Comparison of ENCODE assay signal across 1 cellular context in the genomic region with DNA sequence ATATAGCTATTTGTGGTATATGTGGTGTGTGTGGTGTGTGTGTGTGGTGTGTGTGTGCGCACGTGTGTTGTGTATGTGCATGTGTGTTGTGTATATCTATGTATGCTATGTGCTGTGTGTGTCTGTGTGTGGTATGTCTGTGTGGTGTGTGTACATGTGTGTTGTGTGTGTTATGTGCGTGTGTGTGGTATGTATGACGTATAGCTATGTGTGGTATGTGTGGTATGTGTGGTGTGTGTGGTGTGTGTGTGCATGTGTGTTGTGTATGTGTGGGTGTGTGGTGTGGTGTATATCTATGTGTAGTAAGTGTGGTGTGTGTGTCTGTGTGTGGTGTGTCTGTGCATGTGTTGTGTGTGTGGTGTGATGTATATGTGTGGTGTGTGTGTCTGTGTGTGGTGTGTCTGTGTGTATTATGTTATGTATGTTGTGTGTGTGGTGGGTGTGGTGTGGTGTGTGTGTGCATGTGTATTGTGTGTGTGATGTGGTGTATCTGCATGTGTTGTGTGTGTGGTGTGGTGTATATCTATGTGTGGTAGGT.
TF ChIP-seq lines count a peak whose summit lies in the region.

No MANE protein-coding gene starts in this region.

TF ChIP-seq in GM12878, 131 proteins besides CTCF, POLR2A, EP300 and RAD21:
- no peak for TF ChIP-seq SPI1 (IDR thresholded peaks at IDR 0.05; ENCODE audit: borderline replicate concordance, insufficient read depth, low read depth, low read length)
- no peak for TF ChIP-seq MEF2B (IDR thresholded peaks at IDR 0.05; ENCODE audit: partially characterized antibody, poor library complexity, severe bottlenecking)
- no peak for TF ChIP-seq RFX5 (IDR thresholded peaks at IDR 0.05; ENCODE audit: low read depth, low read length)
- TF ChIP-seq HDGF (IDR thresholded peaks at IDR 0.05): 0 out of 2 replicates have a peak, but pooled peaks have one; percentile 53
- TF ChIP-seq NR2C2 (IDR thresholded peaks at IDR 0.05; ENCODE audit: borderline replicate concordance, control insufficient read depth, insufficient read length, low read depth): peak; percentile 42
- TF ChIP-seq, protein P1, sequence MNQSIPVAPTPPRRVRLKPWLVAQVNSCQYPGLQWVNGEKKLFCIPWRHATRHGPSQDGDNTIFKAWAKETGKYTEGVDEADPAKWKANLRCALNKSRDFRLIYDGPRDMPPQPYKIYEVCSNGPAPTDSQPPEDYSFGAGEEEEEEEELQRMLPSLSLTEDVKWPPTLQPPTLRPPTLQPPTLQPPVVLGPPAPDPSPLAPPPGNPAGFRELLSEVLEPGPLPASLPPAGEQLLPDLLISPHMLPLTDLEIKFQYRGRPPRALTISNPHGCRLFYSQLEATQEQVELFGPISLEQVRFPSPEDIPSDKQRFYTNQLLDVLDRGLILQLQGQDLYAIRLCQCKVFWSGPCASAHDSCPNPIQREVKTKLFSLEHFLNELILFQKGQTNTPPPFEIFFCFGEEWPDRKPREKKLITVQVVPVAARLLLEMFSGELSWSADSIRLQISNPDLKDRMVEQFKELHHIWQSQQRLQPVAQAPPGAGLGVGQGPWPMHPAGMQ (IDR thresholded peaks at IDR 0.05; ENCODE audit: borderline replicate concordance): no peak
- TF ChIP-seq MYB (IDR thresholded peaks at IDR 0.05; ENCODE audit: borderline replicate concordance, low read depth, low read length): no peak
- TF ChIP-seq PKNOX1 (IDR thresholded peaks at IDR 0.05): no peak
- TF ChIP-seq WRNIP1 (IDR thresholded peaks at IDR 0.05; ENCODE audit: borderline replicate concordance, low read depth, low read length): no peak
- TF ChIP-seq, protein P2, sequence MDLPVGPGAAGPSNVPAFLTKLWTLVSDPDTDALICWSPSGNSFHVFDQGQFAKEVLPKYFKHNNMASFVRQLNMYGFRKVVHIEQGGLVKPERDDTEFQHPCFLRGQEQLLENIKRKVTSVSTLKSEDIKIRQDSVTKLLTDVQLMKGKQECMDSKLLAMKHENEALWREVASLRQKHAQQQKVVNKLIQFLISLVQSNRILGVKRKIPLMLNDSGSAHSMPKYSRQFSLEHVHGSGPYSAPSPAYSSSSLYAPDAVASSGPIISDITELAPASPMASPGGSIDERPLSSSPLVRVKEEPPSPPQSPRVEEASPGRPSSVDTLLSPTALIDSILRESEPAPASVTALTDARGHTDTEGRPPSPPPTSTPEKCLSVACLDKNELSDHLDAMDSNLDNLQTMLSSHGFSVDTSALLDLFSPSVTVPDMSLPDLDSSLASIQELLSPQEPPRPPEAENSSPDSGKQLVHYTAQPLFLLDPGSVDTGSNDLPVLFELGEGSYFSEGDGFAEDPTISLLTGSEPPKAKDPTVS (IDR thresholded peaks at IDR 0.05; ENCODE audit: low read depth, low read length): no peak
